10 cellular contexts compared by ENCODE assay signal in the genomic region with DNA sequence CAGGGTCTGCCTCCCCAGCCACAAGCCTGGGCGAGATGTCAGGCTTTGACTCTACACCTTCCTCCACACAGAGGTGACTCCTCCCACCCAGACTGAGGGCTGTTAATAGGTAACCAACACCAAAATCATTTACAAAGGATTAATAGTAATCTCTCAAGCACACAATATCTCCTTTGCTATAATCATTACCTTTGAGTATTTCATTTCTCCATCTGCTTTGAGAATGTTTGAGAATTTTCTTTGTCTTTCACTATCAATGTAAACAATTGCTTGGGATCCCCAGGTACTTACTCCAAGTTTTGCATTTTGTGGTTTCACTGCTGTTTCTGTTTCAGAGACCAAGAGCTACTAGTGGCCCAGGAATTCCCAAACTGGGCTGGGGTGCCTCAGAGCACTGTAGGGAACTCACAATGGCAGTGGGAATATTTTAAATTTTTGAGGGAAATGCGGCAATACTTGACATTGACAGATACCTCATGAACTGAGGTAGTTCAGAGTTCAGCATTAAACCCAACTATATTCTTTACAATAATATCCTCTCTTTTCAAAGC.
DNase-seq lines count a peak whose midpoint lies in the region; ATAC-seq, FAIRE-seq and TF ChIP-seq lines count a peak whose summit lies in the region.
"Had no signal": no experiment of that assay in that cellular context is flagged by ENCODE, and none has a peak within 500 bp of the region (broad histone marks: within the 10 kb centered on the region; RNA-seq: fewer than 3 reads in every experiment).

No MANE protein-coding gene starts in this region.

- no peak for TF ChIP-seq CTCF in GM12878 (IDR thresholded peaks at IDR 0.05 in 2 of 3, conservative IDR thresholded peaks at IDR 0.05 in 1 of 3; ENCODE audit: control insufficient read depth in 2 of 3, extremely low read depth in 1 of 3, insufficient read depth in 1 of 3, low read depth in 3 of 3, low read length in 3 of 3)
- no peak for TF ChIP-seq CTCF in natural killer cell (IDR thresholded peaks at IDR 0.05)
- TF ChIP-seq CTCF in endothelial cell (IDR thresholded peaks at IDR 0.05; ENCODE audit: unreplicated experiment) = no peak

- H3K4me1 ChIP-seq in GM12878 (ENCODE audit: control insufficient read depth, insufficient read depth, low read length) = no peaks in the 10 kb centered on the region

- no TSS peak for BruUV-seq in GM12878 (replicated peaks; lab: Mats Ljungman, UMichigan)

- no peak for TF ChIP-seq EP300 in GM12878 (IDR thresholded peaks at IDR 0.05; ENCODE audit: borderline replicate concordance in 1 of 2, control insufficient read depth in 1 of 2, low read depth in 2 of 2, low read length in 2 of 2)

- no peaks in the 10 kb centered on the region for H3K9me3 ChIP-seq in GM12878 (replicated peaks; ENCODE audit: control insufficient read depth, insufficient read depth, low read length)

- in situ Hi-C loops in GM12878 (cut with MboI) = no loop called here

- 50% methylated on average over 2 of the region's 2 CpGs for WGBS in GM12878 (ENCODE audit: insufficient coverage, insufficient replicate concordance, low lambda C conversion rate, missing lambda C conversion rate)

- H4K20me1 ChIP-seq in GM12878 (ENCODE audit: control insufficient read depth, insufficient read depth) = no peaks in the 10 kb centered on the region

- H3K27ac ChIP-seq in GM12878 (ENCODE audit: control insufficient read depth, insufficient read depth) = no peak overlapping the region

- H3K4me2 ChIP-seq in GM12878 (ENCODE audit: control insufficient read depth, insufficient read depth) = no peak overlapping the region

- peaks cover 16 to 39% of the 10 kb centered on the region in 2 donors for H3K27me3 Mint-ChIP-seq in natural killer cell (ENCODE audit: low read depth in 2 of 2)
- no peaks in the 10 kb centered on the region for H3K27me3 Mint-ChIP-seq in endothelial cell (ENCODE audit: unreplicated experiment)

- TF ChIP-seq RAD21 in GM12878 (IDR thresholded peaks at IDR 0.05; ENCODE audit: insufficient read depth, low read depth, low read length) = no peak

- no peak overlapping the region for H2AFZ ChIP-seq in GM12878 (ENCODE audit: control insufficient read depth, low read depth, low read length)

- DNase-seq in GM12891 (ENCODE audit: insufficient read length, low spot score) = no peak
- no peak for DNase-seq in GM12878 (ENCODE audit: low read depth, low spot score)
- DNase-seq in natural killer cell = no peak
- DNase-seq in endothelial cell (ENCODE audit: low spot score) = no peak
- DNase-seq in NCI-H510A (lab: John Stamatoyannopoulos, UW) = no peak
- DNase-seq in DMS 273 treated with DMSO at 0.1 percent for 48 hours (lab: John Stamatoyannopoulos, UW) = no peak
- DNase-seq: activated naive CD4-positive, alpha-beta T cell treated with Interleukin-2 at 50 U/mL for 16 hours; right cardiac atrium had no signal

- no peak overlapping the region for H3K4me3 ChIP-seq in GM12878

- peak; percentile 62 for ATAC-seq in GM19468 (IDR thresholded peaks at IDR 0.05; ENCODE audit: extremely low read depth, unreplicated experiment)
- peak; percentile 75 for ATAC-seq in HG03097 (IDR thresholded peaks at IDR 0.05; ENCODE audit: low FRiP score, unreplicated experiment)
- peak; percentile 86 for ATAC-seq in GM12878
- no peak for ATAC-seq in natural killer cell
- ATAC-seq: right cardiac atrium had no signal

- FAIRE-seq in GM12891 (lab: Jason Lieb, UNC) = peak; percentile 31
- no peak for FAIRE-seq in GM12878 (lab: Jason Lieb, UNC)

- no peaks in the 10 kb centered on the region for H3K36me3 Mint-ChIP-seq in natural killer cell
- no peaks in the 10 kb centered on the region for H3K36me3 Mint-ChIP-seq in endothelial cell (ENCODE audit: low read depth, unreplicated experiment)

- no peaks in the 10 kb centered on the region for H3K4me1 Mint-ChIP-seq in natural killer cell
- H3K4me1 Mint-ChIP-seq in endothelial cell (ENCODE audit: unreplicated experiment) = no peaks in the 10 kb centered on the region

- H3K79me2 ChIP-seq in GM12878 (ENCODE audit: control insufficient read depth, insufficient read depth, low read length) = no peaks in the 10 kb centered on the region

- H3K4me3 Mint-ChIP-seq in natural killer cell = no peak overlapping the region
- H3K4me3 Mint-ChIP-seq in endothelial cell (ENCODE audit: unreplicated experiment) = no peak overlapping the region

- H3K27me3 ChIP-seq in GM12878 (replicated peaks in 1 of 2; ENCODE audit: control insufficient read depth in 2 of 2, insufficient read depth in 2 of 2, low read length in 1 of 2) = no peaks in the 10 kb centered on the region

- RAD21 ChIA-PET in GM12878 (lab: Charles Lee; ENCODE audit: unreplicated experiment) = interaction anchor here (1.1 kb wide), 1 partner anchor 156 kb away, joined by 3 read pairs; no protein-coding TSS in a partner anchor

- no peaks in the 10 kb centered on the region for H3K36me3 ChIP-seq in GM12878 (ENCODE audit: control insufficient read depth in 2 of 2, insufficient read depth in 2 of 2, low read length in 1 of 2)

- H3K27ac Mint-ChIP-seq in natural killer cell (no peak overlapping the region), endothelial cell (ENCODE audit: unreplicated experiment) (no peak overlapping the region)

- TF ChIP-seq POLR2A in GM12891 (IDR thresholded peaks at IDR 0.05; ENCODE audit: low read depth, low read length) (no peak), GM12878 (IDR thresholded peaks at IDR 0.05; ENCODE audit: low read depth, low read length) (no peak)

- CTCF ChIA-PET in GM12878 (lab: Yijun Ruan, JAX) = interaction anchor here (1.0 kb wide), 1 partner anchor 203 kb away, joined by 3 read pairs; no protein-coding TSS in a partner anchor

- intact Hi-C loops in GM12878 (cut with micrococcal nuclease; ENCODE audit: unreplicated experiment) (no loop called here), natural killer cell (cut with micrococcal nuclease) (no loop called here)

- H3K9me3 Mint-ChIP-seq in natural killer cell (no peaks in the 10 kb centered on the region), endothelial cell (ENCODE audit: unreplicated experiment) (no peaks in the 10 kb centered on the region)

- SMC1A ChIA-PET in GM12878 (lab: Charles Lee; ENCODE audit: uncharacterized antibody, unreplicated experiment) = interaction anchor here (0.8 kb wide), 1 partner anchor 30 kb away, joined by 3 read pairs; no protein-coding TSS in a partner anchor

- POLR2A ChIA-PET in GM12878 (lab: Charles Lee) = no interaction called here

- H3K9ac ChIP-seq in GM12878 (ENCODE audit: control insufficient read depth, insufficient read depth, low read length) = no peak overlapping the region

TF ChIP-seq in GM12891, 5 proteins besides CTCF, POLR2A, EP300 and RAD21:
- no peak for TF ChIP-seq POLR2AphosphoS5 (IDR thresholded peaks at IDR 0.05; ENCODE audit: low read depth, low read length)
- TF ChIP-seq SPI1 (IDR thresholded peaks at IDR 0.05; ENCODE audit: low read depth, low read length) = no peak
- TF ChIP-seq POU2F2 (IDR thresholded peaks at IDR 0.05; ENCODE audit: low read depth, low read length) = no peak
- TF ChIP-seq TAF1 (IDR thresholded peaks at IDR 0.05; ENCODE audit: low read depth, low read length) = no peak
- no peak for TF ChIP-seq PAX5 (IDR thresholded peaks at IDR 0.05; ENCODE audit: insufficient read depth, low read length, severe bottlenecking)

TF ChIP-seq in GM12878, 131 proteins besides CTCF, POLR2A, EP300 and RAD21:
- TF ChIP-seq IKZF1 (conservative IDR thresholded peaks at IDR 0.05) = peak; percentile 65
- TF ChIP-seq RELB (IDR thresholded peaks at IDR 0.05; ENCODE audit: low read depth) = 0 out of 2 replicates have a peak, but pooled peaks have one; percentile 32
- TF ChIP-seq BACH1 (IDR thresholded peaks at IDR 0.05; ENCODE audit: borderline replicate concordance) = no peak
- peak; percentile 56 to 77; a peak in 3 of 4 replicates for TF ChIP-seq IKZF2 (IDR thresholded peaks at IDR 0.05)

Comparison
In these comparisons a context has a peak if more than half of its experiments do, and no peak if none do; other contexts are left out.
1. ATAC-seq: peak in GM19468 (single experiment), HG03097 (single experiment) and GM12878 (single experiment); none in natural killer cell (0 of 3).